Comparison of ENCODE assay signal across 8 cellular contexts in genomic region chr17:2724783-2725164, GRCh38. TPM values are rescaled to one million over a fixed set of nuclear protein-coding genes. Genes with fewer than 3 reads are reported as not detected.
A peak's percentile ranks its signal among the peaks of the same experiment; 100 is the strongest.
DNase-seq lines count a peak whose midpoint lies in the region; ATAC-seq and TF ChIP-seq lines count a peak whose summit lies in the region.

No MANE protein-coding gene starts in this region.

- no peak overlapping the region for H3K9ac ChIP-seq in mesenchymal stem cell (ENCODE audit: low read length)

- H2BK120ac ChIP-seq in mesenchymal stem cell (ENCODE audit: low read depth, low read length), result no peak overlapping the region

- H2AK5ac ChIP-seq in mesenchymal stem cell (ENCODE audit: low read length, severe bottlenecking), result no peak overlapping the region

- peak in 4 of 6 experiments; percentile 10 to 61 (median 50) for TF ChIP-seq CTCF in Peyer's patch (IDR thresholded peaks at IDR 0.05)
- TF ChIP-seq CTCF in coronary artery (IDR thresholded peaks at IDR 0.05), result no peak
- TF ChIP-seq CTCF in tibial artery (IDR thresholded peaks at IDR 0.05), result no peak

- peaks cover 0 to 5% of the 10 kb centered on the region in 2 donors for H3K27me3 ChIP-seq in Peyer's patch
- peaks cover 50 to 58% of the 10 kb centered on the region in 2 experiments for H3K27me3 ChIP-seq in mesenchymal stem cell (ENCODE audit: control insufficient read depth in 1 of 2, insufficient read depth in 1 of 2, low read length in 2 of 2)
- H3K27me3 ChIP-seq in tibial artery, result peaks cover 0 to 70% of the 10 kb centered on the region in 2 donors

- no peak overlapping the region for H2BK12ac ChIP-seq in mesenchymal stem cell (ENCODE audit: low read length in 2 of 2)

- 5% methylated on average over 40 of the region's 40 CpGs for WGBS in mesenchymal stem cell

- H3K9me3 ChIP-seq in Peyer's patch, result no peaks in the 10 kb centered on the region
- H3K9me3 ChIP-seq in mesenchymal stem cell (ENCODE audit: control insufficient read depth, low read length), result peaks cover 4% of the 10 kb centered on the region
- H3K9me3 ChIP-seq in tibial artery, result no peaks in the 10 kb centered on the region

- no peaks in the 10 kb centered on the region for H3K79me1 ChIP-seq in mesenchymal stem cell (replicated peaks; ENCODE audit: low read length, poor library complexity, severe bottlenecking)

- H3K23ac ChIP-seq in mesenchymal stem cell (ENCODE audit: low read length in 2 of 2), result no peak overlapping the region

- H3K27ac ChIP-seq in Peyer's patch (peak overlapping the region in 2 of 4 donors; percentile 74 to 82), coronary artery (peak overlapping the region in 1 of 2 donors; percentile 37), mesenchymal stem cell (ENCODE audit: low read length, poor library complexity, severe bottlenecking) (no peak overlapping the region), tibial artery (no peak overlapping the region)

- H2BK5ac ChIP-seq in mesenchymal stem cell (ENCODE audit: low read depth, low read length, poor library complexity, severe bottlenecking), result no peak overlapping the region

- intact Hi-C loops in tibial artery (cut with DNase I; ENCODE audit: low total_unique reads), result no loop called here

- H3K4ac ChIP-seq in mesenchymal stem cell (ENCODE audit: low read depth in 1 of 2, low read length in 2 of 2), result no peak overlapping the region

- no peak for TF ChIP-seq POLR2A in Peyer's patch (IDR thresholded peaks at IDR 0.05)

- H3K4me2 ChIP-seq in mesenchymal stem cell (ENCODE audit: low read length, poor library complexity, severe bottlenecking), result peak overlapping the region; percentile 73

- no peak overlapping the region for H2AFZ ChIP-seq in mesenchymal stem cell (ENCODE audit: low read depth, low read length)

- H4K91ac ChIP-seq in mesenchymal stem cell (ENCODE audit: low read length), result no peak overlapping the region

- no peak for ATAC-seq in GM18520 (IDR thresholded peaks at IDR 0.05; ENCODE audit: unreplicated experiment)
- no peak for ATAC-seq in GM21528 (IDR thresholded peaks at IDR 0.05; ENCODE audit: low FRiP score, unreplicated experiment)
- ATAC-seq in GM21360 (IDR thresholded peaks at IDR 0.05; ENCODE audit: unreplicated experiment), result no peak

- no peak overlapping the region for H2BK15ac ChIP-seq in mesenchymal stem cell (ENCODE audit: low read depth, poor library complexity, severe bottlenecking)

- no peak overlapping the region for H3K14ac ChIP-seq in mesenchymal stem cell (ENCODE audit: low read length in 2 of 2)

- H4K8ac ChIP-seq in mesenchymal stem cell (ENCODE audit: low read length), result no peak overlapping the region

- H3K4me1 ChIP-seq in Peyer's patch (peaks cover 0 to 23% (median 4%) of the 10 kb centered on the region in 4 donors), mesenchymal stem cell (ENCODE audit: control insufficient read depth, insufficient read depth, low read depth, low read length) (peaks cover 11% of the 10 kb centered on the region), tibial artery (peaks cover 0 to 18% (median 14%) of the 10 kb centered on the region in 4 donors)

- H3K4me3 ChIP-seq in Peyer's patch, result peak overlapping the region in 3 of 4 donors; percentile 38 to 53 (median 47)
- peak overlapping the region; percentile 62 for H3K4me3 ChIP-seq in coronary artery
- H3K4me3 ChIP-seq in mesenchymal stem cell (ENCODE audit: insufficient read depth in 1 of 2, low read depth in 1 of 2, low read length in 2 of 2), result no peak overlapping the region
- peak overlapping the region; percentile 16 to 43 for H3K4me3 ChIP-seq in tibial artery

- H3K36me3 ChIP-seq in Peyer's patch (no peaks in the 10 kb centered on the region), mesenchymal stem cell (ENCODE audit: control insufficient read depth in 1 of 2, insufficient read depth in 2 of 2, low read depth in 1 of 2, low read length in 2 of 2) (no peaks in the 10 kb centered on the region), tibial artery (no peaks in the 10 kb centered on the region)

- DNase-seq in COLO668 (lab: John Stamatoyannopoulos, UW; ENCODE audit: unreplicated experiment) (peak; percentile 79), Peyer's patch (peak in 2 of 3 donors; percentile 65 to 78), coronary artery (ENCODE audit: low spot score) (no peak), mesenchymal stem cell (peak; percentile 30), tibial artery (no peak)

- no peak overlapping the region for H3K18ac ChIP-seq in mesenchymal stem cell (ENCODE audit: low read depth in 1 of 2, low read length in 2 of 2)

RNA-seq across cellular contexts. Expression of gene CLUH, which starts 13.2 kb away (rescaled TPM):
- 100 to 1,000 TPM; 127 to 323 (median 225) TPM for total RNA-seq in Peyer's patch
- 20.4 TPM for polyA plus RNA-seq in mesenchymal stem cell (2013, experiment 1 of 2)
- polyA plus RNA-seq in mesenchymal stem cell (2013, experiment 2 of 2), result 19.2 TPM

RNA-seq across cellular contexts. Expression of gene CCDC92B, which starts 24.7 kb away (rescaled TPM):
- 1 to 10 TPM in 2 of 4 donors, not detected in 2; 1.5 to 1.6 TPM for total RNA-seq in Peyer's patch
- not detected for polyA plus RNA-seq in mesenchymal stem cell (2013, experiment 1 of 2)
- not detected for polyA plus RNA-seq in mesenchymal stem cell (2013, experiment 2 of 2)

Comparison
In these comparisons a context has a peak if more than half of its experiments do, and no peak if none do; other contexts are left out.
1. DNase-seq: peak in COLO668 (single experiment), Peyer's patch (2 of 3) and mesenchymal stem cell (single experiment); none in coronary artery (single experiment) and tibial artery (0 of 2).
2. H3K4me3 ChIP-seq: peak in Peyer's patch (3 of 4), coronary artery (single experiment) and tibial artery (2 of 2); none in mesenchymal stem cell (0 of 2).
3. CTCF ChIP-seq: peak in Peyer's patch (4 of 6); none in coronary artery (single experiment) and tibial artery (0 of 2).